In genomic region chr3:58742239-58742638, GRCh38 we compare ENCODE assay signal across 26 cellular contexts.
"Had no signal": no experiment of that assay in that cellular context is flagged by ENCODE, and none has a peak within 500 bp of the region (broad histone marks: within the 10 kb centered on the region; RNA-seq: fewer than 3 reads in every experiment).

No MANE protein-coding gene starts in this region.

- H3K27me3 ChIP-seq: gastrocnemius medialis, right atrium auricular region, sigmoid colon, spleen, testis, tibial artery, upper lobe of left lung had no signal

- H3K4me3 ChIP-seq: gastrocnemius medialis, lung, prostate gland, right atrium auricular region, sigmoid colon, spleen, testis, tibial artery, upper lobe of left lung had no signal

- H3K9me3 Mint-ChIP-seq: dendritic cell treated with granulocyte-macrophage colony-stimulating factor and Interleukin-4, amounts not matched to agents 40 ng/mL and 50 ng/mL, for 4 days; endodermal cell; memory B cell; mesothelial cell of epicardium; nephron; stimulated activated memory B cell treated with anti-CD40 and anti-IgM and Interleukin-4, amounts not matched to agents 10 μg/mL and 1 μg/mL and 100 μg/mL, for 72 hours had no signal

- H3K27me3 Mint-ChIP-seq: dendritic cell treated with granulocyte-macrophage colony-stimulating factor and Interleukin-4, amounts not matched to agents 40 ng/mL and 50 ng/mL, for 4 days; stimulated activated memory B cell treated with anti-CD40 and anti-IgM and Interleukin-4, amounts not matched to agents 10 μg/mL and 1 μg/mL and 100 μg/mL, for 72 hours had no signal

- H3K36me3 Mint-ChIP-seq: memory B cell; mesothelial cell of epicardium; naive thymus-derived CD4-positive, alpha-beta T cell; stimulated activated memory B cell treated with anti-CD40 and anti-IgM and Interleukin-4, amounts not matched to agents 10 μg/mL and 1 μg/mL and 100 μg/mL, for 72 hours had no signal

- ATAC-seq: esophagus mucosa; gastrocnemius medialis; left lobe of liver; naive thymus-derived CD4-positive, alpha-beta T cell; stimulated activated memory B cell treated with anti-CD40 and anti-IgM and Interleukin-4, amounts not matched to agents 10 μg/mL and 1 μg/mL and 100 μg/mL, for 72 hours; stimulated activated naive CD8-positive, alpha-beta T cell treated with anti-CD3 and anti-CD28 coated beads, Interleukin-15, Interleukin-2, amounts not matched to agents 100 U/mL and 50 U/mL, for 24 hours had no signal

- H3K4me3 Mint-ChIP-seq: dendritic cell treated with granulocyte-macrophage colony-stimulating factor and Interleukin-4, amounts not matched to agents 40 ng/mL and 50 ng/mL, for 4 days; endodermal cell; memory B cell; mesothelial cell of epicardium; naive thymus-derived CD4-positive, alpha-beta T cell; nephron; stimulated activated memory B cell treated with anti-CD40 and anti-IgM and Interleukin-4, amounts not matched to agents 10 μg/mL and 1 μg/mL and 100 μg/mL, for 72 hours had no signal

- H3K4me1 Mint-ChIP-seq: endodermal cell; memory B cell; mesothelial cell of epicardium; naive thymus-derived CD4-positive, alpha-beta T cell; nephron; stimulated activated memory B cell treated with anti-CD40 and anti-IgM and Interleukin-4, amounts not matched to agents 10 μg/mL and 1 μg/mL and 100 μg/mL, for 72 hours had no signal

- H3K4me1 ChIP-seq: gastrocnemius medialis, prostate gland, right atrium auricular region, sigmoid colon, spleen, testis, tibial artery, upper lobe of left lung had no signal

- H3K36me3 ChIP-seq: gastrocnemius medialis, prostate gland, right atrium auricular region, sigmoid colon, spleen, tibial artery, upper lobe of left lung had no signal

- H3K27ac ChIP-seq: epithelial cell of prostate, gastrocnemius medialis, prostate gland, right atrium auricular region, sigmoid colon, spleen, testis, tibial artery, upper lobe of left lung had no signal

- H3K27ac Mint-ChIP-seq: dendritic cell treated with granulocyte-macrophage colony-stimulating factor and Interleukin-4, amounts not matched to agents 40 ng/mL and 50 ng/mL, for 4 days; endodermal cell; memory B cell; mesothelial cell of epicardium; naive thymus-derived CD4-positive, alpha-beta T cell; nephron; stimulated activated memory B cell treated with anti-CD40 and anti-IgM and Interleukin-4, amounts not matched to agents 10 μg/mL and 1 μg/mL and 100 μg/mL, for 72 hours had no signal

- H3K9me3 ChIP-seq: gastrocnemius medialis, prostate gland, right atrium auricular region, sigmoid colon, spleen, testis, tibial artery, upper lobe of left lung had no signal

- DNase-seq: effector CD8-positive, alpha-beta T cell; endodermal cell; foreskin fibroblast; gastrocnemius medialis; head of caudate nucleus; naive thymus-derived CD4-positive, alpha-beta T cell; nucleus accumbens; sigmoid colon; spleen; stimulated activated CD4-positive, alpha-beta T cell treated with anti-CD3 and anti-CD28 coated beads, Interleukin-4, amount 100 ng/mL, for 4 hours; stimulated activated naive CD8-positive, alpha-beta T cell treated with anti-CD3 and anti-CD28 coated beads, Interleukin-15, Interleukin-2, amounts not matched to agents 100 U/mL and 50 U/mL, for 24 hours; substantia nigra; testis; tibial artery; upper lobe of left lung had no signal
